In the genomic region with DNA sequence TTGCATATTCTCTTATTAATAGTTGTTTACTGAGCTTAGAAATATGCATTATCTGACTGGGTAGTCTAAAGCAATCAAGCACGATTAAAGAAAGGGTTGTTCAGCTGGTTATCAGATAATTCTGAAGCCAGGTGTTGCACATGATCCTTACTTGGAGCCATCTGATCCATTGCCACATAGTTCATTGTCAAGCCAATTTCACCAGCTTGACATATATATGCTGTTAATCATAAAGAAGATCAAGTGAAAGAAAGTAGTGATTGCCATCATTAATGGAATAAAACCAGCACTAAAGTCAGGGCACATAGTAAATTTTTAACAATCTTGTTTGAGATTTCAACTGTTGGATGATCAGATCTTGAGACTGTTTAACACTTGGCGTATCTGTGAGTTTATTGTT, we compare ENCODE assay signal across 16 cellular contexts.
DNase-seq lines count a peak whose midpoint lies in the region; ATAC-seq and TF ChIP-seq lines count a peak whose summit lies in the region.
"Had no signal": no experiment of that assay in that cellular context is flagged by ENCODE, and none has a peak within 500 bp of the region (broad histone marks: within the 10 kb centered on the region; RNA-seq: fewer than 3 reads in every experiment).

No MANE protein-coding gene starts in this region.

- H4K20me1 ChIP-seq in smooth muscle cell (ENCODE audit: low read depth): no peaks in the 10 kb centered on the region

- no peak overlapping the region for H2AFZ ChIP-seq in smooth muscle cell (ENCODE audit: low read depth)

- H3K4me3 ChIP-seq in RWPE2 (ENCODE audit: severe bottlenecking) (no peak overlapping the region), smooth muscle cell (no peak overlapping the region), MG63 (no peak overlapping the region)
- H3K4me3 ChIP-seq: GM12878 had no signal

- peak; percentile 35; the same call in 1 of the 3 replicates for ATAC-seq in RWPE2 (ENCODE audit: low read depth)
- no peak for ATAC-seq in SK-N-SH treated with all-trans-retinoic acid at 6 μM for 48 hours
- ATAC-seq: GM12878 had no signal

- H3K9ac ChIP-seq in smooth muscle cell (ENCODE audit: low read depth): no peak overlapping the region

- H3F3A ChIP-seq in smooth muscle cell (ENCODE audit: low read depth): no peaks in the 10 kb centered on the region

- H3K9me3 ChIP-seq in RWPE2 (ENCODE audit: severe bottlenecking) (no peaks in the 10 kb centered on the region), smooth muscle cell (replicated peaks; ENCODE audit: low read depth) (no peaks in the 10 kb centered on the region), MG63 (no peaks in the 10 kb centered on the region)
- H3K9me3 ChIP-seq: BE2C had no signal

- H3K4me1 ChIP-seq in RWPE2 (ENCODE audit: insufficient read depth, poor library complexity, severe bottlenecking) (peaks cover 11% of the 10 kb centered on the region), smooth muscle cell (ENCODE audit: low read depth) (no peaks in the 10 kb centered on the region)
- H3K4me1 ChIP-seq: BE2C had no signal

- DNase-seq in HPDE6-E6E7 (ENCODE audit: extremely low spot score) (peak; percentile 4), RWPE2 (ENCODE audit: low spot score) (no peak), epithelial cell of prostate (ENCODE audit: low read depth, low spot score) (peak; percentile 48), smooth muscle cell (lab: John Stamatoyannopoulos, UW; ENCODE audit: unreplicated experiment) (no peak), DMS 273 treated with DMSO at 0.1 percent for 48 hours (lab: John Stamatoyannopoulos, UW) (no peak), MG63 (no peak)
- DNase-seq: ACHN; BE2C; C1 segment of cervical spinal cord; CD4-positive, CD25-positive, alpha-beta regulatory T cell; CD8-positive, alpha-beta memory T cell; COR-L47; DMS79 treated with DMSO at 0.1 percent for 48 hours; H9 had no signal

- 86% methylated on average over 2 of the region's 2 CpGs for WGBS in smooth muscle cell (ENCODE audit: low lambda C conversion rate)

- H3K36me3 ChIP-seq in RWPE2 (ENCODE audit: low read depth) (no peaks in the 10 kb centered on the region), smooth muscle cell (ENCODE audit: low read depth) (no peaks in the 10 kb centered on the region), MG63 (no peaks in the 10 kb centered on the region)
- H3K36me3 ChIP-seq: BE2C had no signal

- no peaks in the 10 kb centered on the region for H3K79me2 ChIP-seq in smooth muscle cell (ENCODE audit: low read depth)

- no peak for TF ChIP-seq CTCF in RWPE2 (IDR thresholded peaks at IDR 0.05; ENCODE audit: poor library complexity, severe bottlenecking)
- TF ChIP-seq CTCF in smooth muscle cell (IDR thresholded peaks at IDR 0.05; ENCODE audit: borderline replicate concordance, insufficient read depth, poor library complexity, severe bottlenecking): no peak

- peak overlapping the region; percentile 74 for H3K27ac ChIP-seq in RWPE2 (ENCODE audit: poor library complexity, severe bottlenecking)
- peak overlapping the region; percentile 85 for H3K27ac ChIP-seq in epithelial cell of prostate
- H3K27ac ChIP-seq in smooth muscle cell (ENCODE audit: low read depth): peak overlapping the region; percentile 56

- no peaks in the 10 kb centered on the region for H3K27me3 ChIP-seq in RWPE2 (ENCODE audit: insufficient read depth, poor library complexity, severe bottlenecking)
- H3K27me3 ChIP-seq in smooth muscle cell (ENCODE audit: low read depth): no peaks in the 10 kb centered on the region
- no peaks in the 10 kb centered on the region for H3K27me3 ChIP-seq in MG63
- H3K27me3 ChIP-seq: BE2C had no signal

- H3K4me2 ChIP-seq in smooth muscle cell: no peak overlapping the region

TF ChIP-seq in SK-N-SH treated with all-trans-retinoic acid at 6 μM for 48 hours, 23 proteins besides CTCF, POLR2A, EP300 and RAD21:
- TF ChIP-seq, protein P1, sequence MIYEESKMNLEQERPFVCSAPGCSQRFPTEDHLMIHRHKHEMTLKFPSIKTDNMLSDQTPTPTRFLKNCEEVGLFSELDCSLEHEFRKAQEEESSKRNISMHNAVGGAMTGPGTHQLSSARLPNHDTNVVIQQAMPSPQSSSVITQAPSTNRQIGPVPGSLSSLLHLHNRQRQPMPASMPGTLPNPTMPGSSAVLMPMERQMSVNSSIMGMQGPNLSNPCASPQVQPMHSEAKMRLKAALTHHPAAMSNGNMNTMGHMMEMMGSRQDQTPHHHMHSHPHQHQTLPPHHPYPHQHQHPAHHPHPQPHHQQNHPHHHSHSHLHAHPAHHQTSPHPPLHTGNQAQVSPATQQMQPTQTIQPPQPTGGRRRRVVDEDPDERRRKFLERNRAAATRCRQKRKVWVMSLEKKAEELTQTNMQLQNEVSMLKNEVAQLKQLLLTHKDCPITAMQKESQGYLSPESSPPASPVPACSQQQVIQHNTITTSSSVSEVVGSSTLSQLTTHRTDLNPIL (CRISPR knock-in tag; IDR thresholded peaks at IDR 0.05; ENCODE audit: low read depth): no peak
- TF ChIP-seq OSR1 (CRISPR knock-in tag; IDR thresholded peaks at IDR 0.05) (no peak), ZNF70 (CRISPR knock-in tag; IDR thresholded peaks at IDR 0.05) (no peak), ARNTL (CRISPR knock-in tag; IDR thresholded peaks at IDR 0.05; ENCODE audit: borderline replicate concordance, low read depth) (no peak)

Comparison
In these comparisons a context has a peak if more than half of its experiments do, and no peak if none do; other contexts are left out.
1. DNase-seq: peak in HPDE6-E6E7 (single experiment) and epithelial cell of prostate (single experiment); none in RWPE2 (single experiment), smooth muscle cell (single experiment), DMS 273 treated with DMSO at 0.1 percent for 48 hours (single experiment) and MG63 (single experiment).
2. Peak in every context shown above with its lines, with median percentiles within 50 percentile points of each other: H3K27ac ChIP-seq.